Comparison of ENCODE assay signal across 14 cellular contexts in genomic region chr4:155762351-155762750, GRCh38.
"Had no signal": no experiment of that assay in that cellular context is flagged by ENCODE, and none has a peak within 500 bp of the region (broad histone marks: within the 10 kb centered on the region; RNA-seq: fewer than 3 reads in every experiment).

No MANE protein-coding gene starts in this region.

- DNase-seq: activated CD4-positive, alpha-beta memory T cell treated with anti-CD3 and anti-CD28 coated beads, Interleukin-2, amount 10 ng/mL, durations not matched to agents 7 days and 5 days; activated CD4-positive, alpha-beta T cell treated with anti-CD3 and anti-CD28 coated beads for 36 hours; activated gamma-delta T cell; activated T-cell treated with anti-CD3 and anti-CD28 coated beads, Interleukin-2, amount 50 U/mL, for 4 hours; amygdala; central memory CD4-positive, alpha-beta T cell; colonic mucosa; pancreas; tibial artery; uterus had no signal

- FAIRE-seq: pancreas had no signal

- ATAC-seq: activated CD4-positive, alpha-beta T cell treated with anti-CD3 and anti-CD28 coated beads for 36 hours; activated T-cell treated with anti-CD3 and anti-CD28 coated beads, Interleukin-2, amount 50 U/mL, for 4 hours; gastroesophageal sphincter; pancreas; stimulated activated effector memory CD8-positive, alpha-beta T cell treated with anti-CD3 and anti-CD28 coated beads, Interleukin-12 subunit alpha, Interleukin-12 subunit beta, amount 100 ng/mL, for 72 hours had no signal

- H3K36me3 ChIP-seq: colonic mucosa, gastroesophageal sphincter, pancreas, uterus had no signal

- H3K4me1 ChIP-seq: colonic mucosa, uterus had no signal

- H3K27ac ChIP-seq: colonic mucosa, pancreas, SK-N-MC, VCaP had no signal

- H3K27me3 ChIP-seq: gastroesophageal sphincter, pancreas, tibial artery, uterus had no signal

- H3K9me3 ChIP-seq: colonic mucosa, gastroesophageal sphincter, pancreas, tibial artery, uterus had no signal

- H3K4me3 ChIP-seq: colonic mucosa, gastroesophageal sphincter, pancreas, SK-N-MC, tibial artery, uterus had no signal
